In the genomic region with DNA sequence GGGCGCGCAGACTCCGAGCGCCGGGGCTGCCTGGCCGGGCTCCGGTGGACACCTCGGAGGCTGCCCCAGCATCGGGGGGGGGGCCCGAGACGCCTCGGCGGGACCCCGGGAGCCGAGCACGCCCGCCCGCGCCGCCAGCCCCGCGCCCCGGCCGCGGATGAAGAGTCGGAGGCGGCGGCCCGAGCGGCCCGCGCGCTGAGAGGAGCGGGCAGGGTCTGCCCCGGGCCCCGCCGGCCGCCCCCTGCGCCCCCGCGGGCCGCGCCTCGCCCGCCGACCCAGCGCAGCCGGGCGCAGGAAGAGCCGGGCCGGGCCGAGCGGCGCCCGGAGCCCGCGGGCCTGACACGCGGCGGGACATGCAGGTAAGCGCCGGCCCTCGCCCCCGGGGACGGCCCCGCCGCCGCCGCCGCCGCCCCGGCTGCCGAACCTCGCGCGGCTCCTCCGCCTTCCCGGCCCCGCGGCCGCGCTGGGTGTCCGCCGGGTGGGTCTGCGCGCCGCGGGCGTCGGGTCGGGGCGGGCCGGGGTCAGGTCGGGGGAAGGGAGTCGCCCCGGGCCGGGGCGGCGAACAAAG, we compare ENCODE assay signal across 2 cellular contexts.
TF ChIP-seq lines count a peak whose summit lies in the region.

No MANE protein-coding gene starts in this region.

TF ChIP-seq in K562, 482 proteins besides CTCF, POLR2A, EP300 and RAD21 (continued from another document and continues in another):
- TF ChIP-seq NCOA2 (IDR thresholded peaks at IDR 0.05; ENCODE audit: partially characterized antibody in 2 of 2) (no peak), CEBPG (CRISPR knock-in tag; IDR thresholded peaks at IDR 0.05) (no peak), CEBPG (tag; conservative IDR thresholded peaks at IDR 0.05 in 1 of 2, IDR thresholded peaks at IDR 0.05 in 1 of 2) (no peak), ZNF77 (CRISPR knock-in tag; IDR thresholded peaks at IDR 0.05) (no peak), SIX5 (IDR thresholded peaks at IDR 0.05; ENCODE audit: borderline replicate concordance in 1 of 2, insufficient read depth in 1 of 2, low read depth in 1 of 2, low read length in 2 of 2) (no peak), SNIP1 (IDR thresholded peaks at IDR 0.05; ENCODE audit: low read depth) (no peak), TCFL5 (CRISPR knock-in tag; conservative IDR thresholded peaks at IDR 0.05) (no peak), PRMT5 (CRISPR knock-in tag; IDR thresholded peaks at IDR 0.05) (no peak), SMAD1 (IDR thresholded peaks at IDR 0.05; ENCODE audit: low read depth, low read length, partially characterized antibody) (no peak), ZNF3 (CRISPR knock-in tag; IDR thresholded peaks at IDR 0.05) (no peak), OTX1 (CRISPR knock-in tag; IDR thresholded peaks at IDR 0.05) (no peak), ETS2 (tag; IDR thresholded peaks at IDR 0.05; ENCODE audit: borderline replicate concordance, poor library complexity, severe bottlenecking) (no peak), HDAC3 (IDR thresholded peaks at IDR 0.05; ENCODE audit: borderline replicate concordance, partially characterized antibody) (no peak)
- TF ChIP-seq, protein P1, sequence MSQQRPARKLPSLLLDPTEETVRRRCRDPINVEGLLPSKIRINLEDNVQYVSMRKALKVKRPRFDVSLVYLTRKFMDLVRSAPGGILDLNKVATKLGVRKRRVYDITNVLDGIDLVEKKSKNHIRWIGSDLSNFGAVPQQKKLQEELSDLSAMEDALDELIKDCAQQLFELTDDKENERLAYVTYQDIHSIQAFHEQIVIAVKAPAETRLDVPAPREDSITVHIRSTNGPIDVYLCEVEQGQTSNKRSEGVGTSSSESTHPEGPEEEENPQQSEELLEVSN (IDR thresholded peaks at IDR 0.05; ENCODE audit: borderline replicate concordance in 1 of 2, extremely low read depth in 1 of 2, insufficient read depth in 1 of 2, insufficient read length in 1 of 2, low read depth in 1 of 2, low read length in 1 of 2, poor library complexity in 1 of 2, severe bottlenecking in 1 of 2) = peak in 1 of 2 experiments; percentile 47
- TF ChIP-seq, protein P2, sequence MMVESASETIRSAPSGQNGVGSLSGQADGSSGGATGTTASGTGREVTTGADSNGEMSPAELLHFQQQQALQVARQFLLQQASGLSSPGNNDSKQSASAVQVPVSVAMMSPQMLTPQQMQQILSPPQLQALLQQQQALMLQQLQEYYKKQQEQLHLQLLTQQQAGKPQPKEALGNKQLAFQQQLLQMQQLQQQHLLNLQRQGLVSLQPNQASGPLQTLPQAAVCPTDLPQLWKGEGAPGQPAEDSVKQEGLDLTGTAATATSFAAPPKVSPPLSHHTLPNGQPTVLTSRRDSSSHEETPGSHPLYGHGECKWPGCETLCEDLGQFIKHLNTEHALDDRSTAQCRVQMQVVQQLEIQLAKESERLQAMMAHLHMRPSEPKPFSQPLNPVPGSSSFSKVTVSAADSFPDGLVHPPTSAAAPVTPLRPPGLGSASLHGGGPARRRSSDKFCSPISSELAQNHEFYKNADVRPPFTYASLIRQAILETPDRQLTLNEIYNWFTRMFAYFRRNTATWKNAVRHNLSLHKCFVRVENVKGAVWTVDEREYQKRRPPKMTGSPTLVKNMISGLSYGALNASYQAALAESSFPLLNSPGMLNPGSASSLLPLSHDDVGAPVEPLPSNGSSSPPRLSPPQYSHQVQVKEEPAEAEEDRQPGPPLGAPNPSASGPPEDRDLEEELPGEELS (CRISPR knock-in tag; IDR thresholded peaks at IDR 0.05; ENCODE audit: borderline replicate concordance) = no peak
- TF ChIP-seq, protein P3, sequence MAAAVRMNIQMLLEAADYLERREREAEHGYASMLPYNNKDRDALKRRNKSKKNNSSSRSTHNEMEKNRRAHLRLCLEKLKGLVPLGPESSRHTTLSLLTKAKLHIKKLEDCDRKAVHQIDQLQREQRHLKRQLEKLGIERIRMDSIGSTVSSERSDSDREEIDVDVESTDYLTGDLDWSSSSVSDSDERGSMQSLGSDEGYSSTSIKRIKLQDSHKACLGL (CRISPR knock-in tag; IDR thresholded peaks at IDR 0.05; ENCODE audit: borderline replicate concordance, poor library complexity, severe bottlenecking) = no peak
- TF ChIP-seq, protein P4, sequence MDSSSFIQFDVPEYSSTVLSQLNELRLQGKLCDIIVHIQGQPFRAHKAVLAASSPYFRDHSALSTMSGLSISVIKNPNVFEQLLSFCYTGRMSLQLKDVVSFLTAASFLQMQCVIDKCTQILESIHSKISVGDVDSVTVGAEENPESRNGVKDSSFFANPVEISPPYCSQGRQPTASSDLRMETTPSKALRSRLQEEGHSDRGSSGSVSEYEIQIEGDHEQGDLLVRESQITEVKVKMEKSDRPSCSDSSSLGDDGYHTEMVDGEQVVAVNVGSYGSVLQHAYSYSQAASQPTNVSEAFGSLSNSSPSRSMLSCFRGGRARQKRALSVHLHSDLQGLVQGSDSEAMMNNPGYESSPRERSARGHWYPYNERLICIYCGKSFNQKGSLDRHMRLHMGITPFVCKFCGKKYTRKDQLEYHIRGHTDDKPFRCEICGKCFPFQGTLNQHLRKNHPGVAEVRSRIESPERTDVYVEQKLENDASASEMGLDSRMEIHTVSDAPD (CRISPR knock-in tag; IDR thresholded peaks at IDR 0.05) = no peak
- TF ChIP-seq, protein P5, sequence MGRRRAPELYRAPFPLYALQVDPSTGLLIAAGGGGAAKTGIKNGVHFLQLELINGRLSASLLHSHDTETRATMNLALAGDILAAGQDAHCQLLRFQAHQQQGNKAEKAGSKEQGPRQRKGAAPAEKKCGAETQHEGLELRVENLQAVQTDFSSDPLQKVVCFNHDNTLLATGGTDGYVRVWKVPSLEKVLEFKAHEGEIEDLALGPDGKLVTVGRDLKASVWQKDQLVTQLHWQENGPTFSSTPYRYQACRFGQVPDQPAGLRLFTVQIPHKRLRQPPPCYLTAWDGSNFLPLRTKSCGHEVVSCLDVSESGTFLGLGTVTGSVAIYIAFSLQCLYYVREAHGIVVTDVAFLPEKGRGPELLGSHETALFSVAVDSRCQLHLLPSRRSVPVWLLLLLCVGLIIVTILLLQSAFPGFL (CRISPR knock-in tag; IDR thresholded peaks at IDR 0.05) = no peak
- TF ChIP-seq, protein P6, sequence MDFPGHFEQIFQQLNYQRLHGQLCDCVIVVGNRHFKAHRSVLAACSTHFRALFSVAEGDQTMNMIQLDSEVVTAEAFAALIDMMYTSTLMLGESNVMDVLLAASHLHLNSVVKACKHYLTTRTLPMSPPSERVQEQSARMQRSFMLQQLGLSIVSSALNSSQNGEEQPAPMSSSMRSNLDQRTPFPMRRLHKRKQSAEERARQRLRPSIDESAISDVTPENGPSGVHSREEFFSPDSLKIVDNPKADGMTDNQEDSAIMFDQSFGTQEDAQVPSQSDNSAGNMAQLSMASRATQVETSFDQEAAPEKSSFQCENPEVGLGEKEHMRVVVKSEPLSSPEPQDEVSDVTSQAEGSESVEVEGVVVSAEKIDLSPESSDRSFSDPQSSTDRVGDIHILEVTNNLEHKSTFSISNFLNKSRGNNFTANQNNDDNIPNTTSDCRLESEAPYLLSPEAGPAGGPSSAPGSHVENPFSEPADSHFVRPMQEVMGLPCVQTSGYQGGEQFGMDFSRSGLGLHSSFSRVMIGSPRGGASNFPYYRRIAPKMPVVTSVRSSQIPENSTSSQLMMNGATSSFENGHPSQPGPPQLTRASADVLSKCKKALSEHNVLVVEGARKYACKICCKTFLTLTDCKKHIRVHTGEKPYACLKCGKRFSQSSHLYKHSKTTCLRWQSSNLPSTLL (IDR thresholded peaks at IDR 0.05) = no peak

TF ChIP-seq in HepG2, 621 proteins besides CTCF, POLR2A, EP300 and RAD21 (continued from another document):
- TF ChIP-seq ZNF180 (CRISPR knock-in tag; IDR thresholded peaks at IDR 0.05; ENCODE audit: borderline replicate concordance, low read depth) (no peak), MIER3 (CRISPR knock-in tag; IDR thresholded peaks at IDR 0.05; ENCODE audit: borderline replicate concordance) (no peak)
TF ChIP-seq in HepG2: peak in this region for 0.
